1 cellular context compared by ENCODE assay signal in genomic region chr17:45038771-45039634, GRCh38.
TF ChIP-seq lines count a peak whose summit lies in the region.

No MANE protein-coding gene starts in this region.

TF ChIP-seq in GM12878, 131 proteins besides CTCF, POLR2A, EP300 and RAD21:
- TF ChIP-seq, protein P1, sequence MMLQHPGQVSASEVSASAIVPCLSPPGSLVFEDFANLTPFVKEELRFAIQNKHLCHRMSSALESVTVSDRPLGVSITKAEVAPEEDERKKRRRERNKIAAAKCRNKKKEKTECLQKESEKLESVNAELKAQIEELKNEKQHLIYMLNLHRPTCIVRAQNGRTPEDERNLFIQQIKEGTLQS (IDR thresholded peaks at IDR 0.05; ENCODE audit: borderline replicate concordance, extremely low read depth, low read depth, low read length) = no peak
- TF ChIP-seq IRF3 (IDR thresholded peaks at IDR 0.05) (no peak), RFX5 (IDR thresholded peaks at IDR 0.05; ENCODE audit: low read depth, low read length) (no peak)
